In genomic region chr1:205312866-205313680, GRCh38 we compare ENCODE assay signal across 8 cellular contexts. TPM values are rescaled to one million over a fixed set of nuclear protein-coding genes. Genes with fewer than 3 reads are reported as not detected.
A peak's percentile ranks its signal among the peaks of the same experiment; 100 is the strongest.
DNase-seq lines count a peak whose midpoint lies in the region; ATAC-seq, FAIRE-seq and TF ChIP-seq lines count a peak whose summit lies in the region.

No MANE protein-coding gene starts in this region.

- peak overlapping the region; percentile 25 for H3K27ac ChIP-seq in CD8-positive, alpha-beta memory T cell (ENCODE audit: low read depth, low read length)
- peak overlapping the region; percentile 78 for H3K27ac ChIP-seq in SJCRH30
- peak overlapping the region; percentile 97 for H3K27ac ChIP-seq in epithelial cell of prostate
- peak overlapping the region; percentile 37 to 93 (median 74) for H3K27ac ChIP-seq in pancreas

- 34 to 40% methylated on average over 13 of the region's 13 CpGs for WGBS in pancreas, 2 donors

- H3K9me3 ChIP-seq in CD8-positive, alpha-beta memory T cell (ENCODE audit: low read length): no peaks in the 10 kb centered on the region
- H3K9me3 ChIP-seq in SJCRH30 (replicated peaks): no peaks in the 10 kb centered on the region
- no peaks in the 10 kb centered on the region for H3K9me3 ChIP-seq in pancreas

- DNase-seq in CD8-positive, alpha-beta memory T cell: peak in 1 of 5 donors; percentile 46
- DNase-seq in SJCRH30 (peak in 1 of 2 experiments; percentile 51), epithelial cell of prostate (ENCODE audit: low read depth, low spot score) (no peak), pancreas (no peak), dermis blood vessel endothelial cell (no peak), MCF 10A (ENCODE audit: unreplicated experiment) (no peak), Kasumi-1 (lab: John Stamatoyannopoulos, UW) (no peak)

- no peaks in the 10 kb centered on the region for H3K9me3 Mint-ChIP-seq in CD8-positive, alpha-beta memory T cell
- no peaks in the 10 kb centered on the region for H3K9me3 Mint-ChIP-seq in MCF 10A (ENCODE audit: unreplicated experiment)

- peak overlapping the region in 7 of 8 donors; percentile 87 to 96 (median 89) for H3K27ac Mint-ChIP-seq in CD8-positive, alpha-beta memory T cell
- no peak overlapping the region for H3K27ac Mint-ChIP-seq in MCF 10A (ENCODE audit: low read depth, unreplicated experiment)

- no peak for FAIRE-seq in pancreas (lab: Jason Lieb, UNC)

- BruUV-seq in MCF 10A (replicated peaks; lab: Mats Ljungman, UMichigan): no TSS peak

- TF ChIP-seq CTCF in pancreas (IDR thresholded peaks at IDR 0.05) (no peak), MCF 10A (IDR thresholded peaks at IDR 0.05; ENCODE audit: unreplicated experiment) (no peak)

- H3K27me3 ChIP-seq in CD8-positive, alpha-beta memory T cell (ENCODE audit: insufficient read depth, low read length, poor library complexity, severe bottlenecking): no peaks in the 10 kb centered on the region
- no peaks in the 10 kb centered on the region for H3K27me3 ChIP-seq in SJCRH30
- no peaks in the 10 kb centered on the region for H3K27me3 ChIP-seq in pancreas

- intact Hi-C loops in pancreas (cut with DNase I): no loop called here
- intact Hi-C loops in MCF 10A (cut with micrococcal nuclease): no loop called here

- H3K4me1 Mint-ChIP-seq in CD8-positive, alpha-beta memory T cell: peaks cover 79 to 98% (median 79%) of the 10 kb centered on the region in 3 donors
- peaks cover 26% of the 10 kb centered on the region for H3K4me1 Mint-ChIP-seq in MCF 10A (ENCODE audit: insufficient read depth, unreplicated experiment)

- peaks cover 80% of the 10 kb centered on the region for H3K4me1 ChIP-seq in CD8-positive, alpha-beta memory T cell (ENCODE audit: insufficient read depth, low read length)
- H3K4me1 ChIP-seq in SJCRH30: peaks cover 30% of the 10 kb centered on the region
- H3K4me1 ChIP-seq in pancreas: peaks cover 51 to 58% (median 55%) of the 10 kb centered on the region in 3 donors

- CTCF ChIA-PET in CD8-positive, alpha-beta memory T cell (lab: Charles Lee): interaction anchor here (1.1 to 40.7 kb wide), 5 partner anchors 12 to 41 kb away, joined by 3 to 1351 read pairs (median 7); no protein-coding TSS in a partner anchor
- CTCF ChIA-PET in MCF 10A (lab: Yijun Ruan, JAX): interaction anchor here (0.6 to 27.7 kb wide), 8 partner anchors 8 to 345 kb away, joined by 3 to 1857 read pairs (median 12); partner anchors contain the start of gene NUAK2

- H3K4me3 ChIP-seq in CD8-positive, alpha-beta memory T cell (ENCODE audit: low read length): peak overlapping the region; percentile 40
- peak overlapping the region; percentile 54 for H3K4me3 ChIP-seq in SJCRH30
- H3K4me3 ChIP-seq in pancreas: peak overlapping the region in 2 of 4 donors; percentile 10 to 19

- H3K36me3 ChIP-seq in CD8-positive, alpha-beta memory T cell (ENCODE audit: insufficient read depth, low read length): peaks cover 29% of the 10 kb centered on the region
- H3K36me3 ChIP-seq in SJCRH30 (peaks cover 3% of the 10 kb centered on the region; the same call in 1 of the 2 replicates), pancreas (peaks cover 0 to 31% (median 3%) of the 10 kb centered on the region in 3 donors)

- POLR2A ChIA-PET in CD8-positive, alpha-beta memory T cell (lab: Charles Lee): interaction anchor here (0.9 to 2.1 kb wide), 6 partner anchors 11 to 40 kb away, joined by 3 to 14 read pairs (median 4); no protein-coding TSS in a partner anchor
- POLR2A ChIA-PET in MCF 10A (lab: Yijun Ruan, JAX): interaction anchor here (9.6 kb wide), 1 partner anchor 11 kb away, joined by 243 read pairs; no protein-coding TSS in a partner anchor

- peak in 1 of 4 donors; percentile 1 for ATAC-seq in pancreas
- ATAC-seq in HG02759 (IDR thresholded peaks at IDR 0.05; ENCODE audit: unreplicated experiment): no peak

- H3K4me3 Mint-ChIP-seq in CD8-positive, alpha-beta memory T cell: peak overlapping the region; percentile 78 to 91 (median 82)
- no peak overlapping the region for H3K4me3 Mint-ChIP-seq in MCF 10A (ENCODE audit: unreplicated experiment)

- no peaks in the 10 kb centered on the region for H3K27me3 Mint-ChIP-seq in CD8-positive, alpha-beta memory T cell
- no peaks in the 10 kb centered on the region for H3K27me3 Mint-ChIP-seq in MCF 10A (ENCODE audit: insufficient read depth, unreplicated experiment)

- H3K36me3 Mint-ChIP-seq in CD8-positive, alpha-beta memory T cell: peaks cover 8 to 56% (median 19%) of the 10 kb centered on the region in 3 donors
- H3K36me3 Mint-ChIP-seq in MCF 10A (ENCODE audit: insufficient read depth, unreplicated experiment): peaks cover 35% of the 10 kb centered on the region

RNA-seq across cellular contexts. Expression of gene NUAK2, which starts 8.5 kb away (rescaled TPM):
- 1 to 10 TPM; 4.5 to 4.7 TPM for total RNA-seq in CD8-positive, alpha-beta memory T cell
- 32.1 TPM for polyA plus RNA-seq in CD8-positive, alpha-beta memory T cell
- 2.1 and 2.2 TPM in 2 replicates for total RNA-seq in SJCRH30 (2014; rRNA removed; shearing (Covaris generic))
- total RNA-seq in pancreas (10 to 100 TPM in 2 of 6 donors, 1 to 10 TPM in 4; 6.3 to 14.4 (median 8.6) TPM), dermis blood vessel endothelial cell (4.6 and 5.0 TPM in 2 replicates), MCF 10A (2022) (2.8 and 6.0 TPM in 2 replicates)
- 1 to 10 TPM; 7.9 to 9.5 TPM for polyA plus RNA-seq in pancreas

RNA-seq across cellular contexts. Expression of gene KLHDC8A, which starts 43.6 kb away (rescaled TPM):
- not detected for total RNA-seq in CD8-positive, alpha-beta memory T cell
- polyA plus RNA-seq in CD8-positive, alpha-beta memory T cell: not detected
- not detected in 2 replicates for total RNA-seq in SJCRH30 (2014; rRNA removed; shearing (Covaris generic))
- 1 to 10 TPM in 1 of 6 donors, under 1 TPM in 5; 0.28 to 1.5 (median 0.68) TPM for total RNA-seq in pancreas
- 1 to 10 TPM in 1 of 2 donors, under 1 TPM in 1; 0.99 to 5.4 TPM for polyA plus RNA-seq in pancreas
- not detected in 2 replicates for total RNA-seq in dermis blood vessel endothelial cell
- total RNA-seq in MCF 10A (2022): not detected in 2 replicates

Comparison
In these comparisons a context has a peak if more than half of its experiments do, and no peak if none do; other contexts are left out.
1. H3K27ac ChIP-seq: peak in every context shown above with its lines; median percentile 97 in epithelial cell of prostate; 78 in SJCRH30; 74 in pancreas; 25 in CD8-positive, alpha-beta memory T cell.